ENCODE assay signal across 12 cellular contexts in the genomic region with DNA sequence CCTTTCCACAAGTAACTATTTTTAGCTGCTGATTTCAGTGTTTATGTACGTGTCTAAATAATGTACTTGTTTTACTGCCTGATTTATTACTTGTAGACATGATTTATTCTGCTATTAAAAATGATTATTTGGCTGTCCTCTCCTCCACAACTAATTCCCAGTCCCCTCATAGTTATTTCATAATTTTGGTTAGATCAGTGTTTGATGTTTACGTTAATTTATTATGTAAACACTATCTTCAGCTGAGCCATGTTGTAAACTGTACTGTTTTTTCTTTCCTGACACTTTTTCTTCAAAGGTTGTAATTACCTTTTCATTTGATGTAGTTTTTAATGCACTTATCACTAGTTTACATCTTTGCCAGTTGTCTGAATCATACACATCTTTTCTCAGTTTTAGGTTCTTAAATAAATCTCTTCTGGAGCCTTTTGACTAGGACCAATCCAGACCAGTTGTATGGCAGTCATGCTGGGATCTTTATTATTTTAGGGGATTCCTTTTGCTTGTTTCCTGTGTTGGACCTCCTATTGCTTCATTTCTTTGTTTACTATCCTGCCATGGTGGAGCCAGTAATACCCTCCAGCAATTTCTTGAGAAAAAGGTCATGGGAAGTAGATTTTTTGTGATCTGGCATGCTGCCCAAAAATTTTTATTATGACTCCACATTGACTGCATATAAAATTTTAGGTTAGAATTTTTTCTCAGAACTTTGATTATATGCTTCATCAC. TPM values are rescaled to one million over a fixed set of nuclear protein-coding genes. Genes with fewer than 3 reads are reported as not detected.
DNase-seq lines count a peak whose midpoint lies in the region; ATAC-seq and TF ChIP-seq lines count a peak whose summit lies in the region.
"Had no signal": no experiment of that assay in that cellular context is flagged by ENCODE, and none has a peak within 500 bp of the region (broad histone marks: within the 10 kb centered on the region; RNA-seq: fewer than 3 reads in every experiment).

No MANE protein-coding gene starts in this region.

- no peaks in the 10 kb centered on the region for H3K36me3 ChIP-seq in osteoblast (ENCODE audit: insufficient read depth, low read length)
- no peaks in the 10 kb centered on the region for H3K36me3 ChIP-seq in testis (ENCODE audit: low read depth, missing control alignments)

- 57 to 63% methylated on average over 2 of the region's 2 CpGs for WGBS in testis, 2 donors

- intact Hi-C loops in testis (cut with DNase I; ENCODE audit: low total_unique reads) = no loop called here

- H4K20me1 ChIP-seq in osteoblast (ENCODE audit: insufficient read depth, low read length) = peaks cover 47% of the 10 kb centered on the region

- ATAC-seq in GM18511 (IDR thresholded peaks at IDR 0.05; ENCODE audit: unreplicated experiment) (peak; percentile 36), HG02973 (IDR thresholded peaks at IDR 0.05; ENCODE audit: unreplicated experiment) (no peak), HG02763 (IDR thresholded peaks at IDR 0.05; ENCODE audit: unreplicated experiment) (no peak)

- no peak overlapping the region for H2AFZ ChIP-seq in osteoblast (ENCODE audit: low read length)

- DNase-seq in NCI-H2227 treated with DMSO at 0.1 percent for 48 hours (lab: John Stamatoyannopoulos, UW) (peak; percentile 7), dedifferentiated amniotic fluid mesenchymal stem cell (ENCODE audit: extremely low spot score) (peak; percentile 20), osteoblast (ENCODE audit: insufficient read length, low spot score, missing footprints) (no peak), testis (no peak)
- DNase-seq in stimulated activated CD4-positive, alpha-beta T cell treated with anti-CD3 and anti-CD28 coated beads, Interleukin-1b, Interleukin-23, amount 100 ng/mL, for 48 hours = no peak
- DNase-seq: caudate nucleus, MV-4-11, T-helper 9 cell had no signal

- H3K27ac ChIP-seq in osteoblast (ENCODE audit: low read depth, low read length) (peak overlapping the region; percentile 50), testis (peak overlapping the region in 1 of 2 donors; percentile 38)

- H3K4me2 ChIP-seq in osteoblast (ENCODE audit: insufficient read depth, low read length) = peak overlapping the region; percentile 11

- TF ChIP-seq POLR2A in testis (IDR thresholded peaks at IDR 0.05) = no peak

- H3K4me1 ChIP-seq in osteoblast (ENCODE audit: insufficient read depth, low read length) (peaks cover 20% of the 10 kb centered on the region), testis (peaks cover 14% of the 10 kb centered on the region)

- H3K27me3 ChIP-seq in osteoblast (ENCODE audit: insufficient read depth, low read length) = no peaks in the 10 kb centered on the region
- no peaks in the 10 kb centered on the region for H3K27me3 ChIP-seq in testis

- TF ChIP-seq CTCF in osteoblast (IDR thresholded peaks at IDR 0.05; ENCODE audit: extremely low read depth, low read depth, low read length) (no peak), testis (IDR thresholded peaks at IDR 0.05) (no peak)

- H3K9me3 ChIP-seq in osteoblast (ENCODE audit: low read depth, low read length) = no peaks in the 10 kb centered on the region
- no peaks in the 10 kb centered on the region for H3K9me3 ChIP-seq in testis

- H3K4me3 ChIP-seq in osteoblast (ENCODE audit: insufficient read depth, low read length) (no peak overlapping the region), testis (no peak overlapping the region)
- H3K4me3 ChIP-seq: lung had no signal

- peaks cover 93% of the 10 kb centered on the region for H3K79me2 ChIP-seq in osteoblast (ENCODE audit: insufficient read depth, low read length)

RNA-seq across cellular contexts. Expression of a gene that starts 16.1 kb away (rescaled TPM):
- total RNA-seq in osteoblast (109 and 131 TPM in 2 replicates), testis (100 to 1,000 TPM; 103 to 105 TPM)
- 136 TPM for polyA plus RNA-seq in testis (ENCODE audit: insufficient read depth, low read depth, low replicate concordance)

RNA-seq across cellular contexts. Expression of a gene that starts 16.4 kb away (rescaled TPM):
- 80.0 and 93.4 TPM in 2 replicates for total RNA-seq in osteoblast
- total RNA-seq in testis = 10 to 100 TPM; 49.7 to 65.8 TPM
- 50.5 TPM for polyA plus RNA-seq in testis (ENCODE audit: insufficient read depth, low read depth, low replicate concordance)

RNA-seq across cellular contexts. Expression of a gene that starts 41.3 kb away (rescaled TPM):
- total RNA-seq in osteoblast (8.0 and 8.3 TPM in 2 replicates), testis (10 to 100 TPM; 41.3 to 45.0 TPM)
- 31.6 TPM for polyA plus RNA-seq in testis (ENCODE audit: insufficient read depth, low read depth, low replicate concordance)

Comparison
In these comparisons a context has a peak if more than half of its experiments do, and no peak if none do; other contexts are left out.
1. DNase-seq: peak in NCI-H2227 treated with DMSO at 0.1 percent for 48 hours (single experiment) and dedifferentiated amniotic fluid mesenchymal stem cell (single experiment); none in osteoblast (single experiment), stimulated activated CD4-positive, alpha-beta T cell treated with anti-CD3 and anti-CD28 coated beads, Interleukin-1b, Interleukin-23, amount 100 ng/mL, for 48 hours (single experiment) and testis (single experiment).